ENCODE assay signal across 24 cellular contexts in genomic region chr3:189342811-189343210, GRCh38.
"Had no signal": no experiment of that assay in that cellular context is flagged by ENCODE, and none has a peak within 500 bp of the region (broad histone marks: within the 10 kb centered on the region; RNA-seq: fewer than 3 reads in every experiment).

No MANE protein-coding gene starts in this region.

- H3K9me3 ChIP-seq: adrenal gland, esophagus squamous epithelium, gastroesophageal sphincter, mucosa of descending colon, right lobe of liver, upper lobe of right lung had no signal

- DNase-seq: activated CD8-positive, alpha-beta memory T cell treated with anti-CD3 and anti-CD28 coated beads, Interleukin-2, amount 50 U/mL, for 4 hours; activated naive CD4-positive, alpha-beta T cell; activated T-cell treated with anti-CD3 and anti-CD28 coated beads, Interleukin-2, amount 50 U/mL, for 4 hours; adrenal gland; cerebellar nuclear complex; endodermal cell; esophagus squamous epithelium; head of caudate nucleus; hypothalamus; mucosa of descending colon; nucleus accumbens; right lobe of liver; stimulated activated CD4-positive, alpha-beta T cell treated with anti-CD3 and anti-CD28 coated beads, Interleukin-4, amount 100 ng/mL, for 1 hour; stimulated activated naive CD4-positive, alpha-beta T cell treated with Interleukin-2 at 50 U/mL for 16 hours; T-helper 9 cell; upper lobe of right lung had no signal

- H3K4me1 ChIP-seq: adrenal gland, gastroesophageal sphincter, parathyroid adenoma, right lobe of liver, upper lobe of right lung had no signal

- H3K36me3 ChIP-seq: adrenal gland, esophagus squamous epithelium, gastroesophageal sphincter, right lobe of liver, upper lobe of right lung had no signal

- FAIRE-seq: astrocyte had no signal

- H3K27me3 Mint-ChIP-seq: activated naive CD8-positive, alpha-beta T cell had no signal

- H3K27ac ChIP-seq: adrenal gland, coronary artery, esophagus squamous epithelium, gastroesophageal sphincter, parathyroid adenoma, right lobe of liver, upper lobe of right lung had no signal

- H3K27ac Mint-ChIP-seq: activated naive CD8-positive, alpha-beta T cell; activated T-helper 2 cell treated with anti-CD3 and anti-CD28 coated beads, Interferon-gamma antibody, Interleukin-2, Interleukin-4, amounts not matched to agents 10 μg/mL and 5 μg/mL and 100 μg/mL, durations not matched to agents 14 hours and 24 hours and 36 hours; endodermal cell; memory B cell; WTC11 had no signal

- H3K79me2 ChIP-seq: parathyroid adenoma had no signal

- H3K9me3 Mint-ChIP-seq: activated T-cell treated with anti-CD3 and anti-CD28 coated beads, Interleukin-2, amount 50 U/mL, for 4 hours; endodermal cell; memory B cell; WTC11 had no signal

- H3K36me3 Mint-ChIP-seq: activated naive CD8-positive, alpha-beta T cell; memory B cell; WTC11 had no signal

- H3K4me3 ChIP-seq: adrenal gland, coronary artery, esophagus squamous epithelium, gastroesophageal sphincter, mucosa of descending colon, right lobe of liver, upper lobe of right lung had no signal

- H3K4me3 Mint-ChIP-seq: activated naive CD8-positive, alpha-beta T cell; activated T-cell treated with anti-CD3 and anti-CD28 coated beads, Interleukin-2, amount 50 U/mL, for 4 hours; endodermal cell; memory B cell; WTC11 had no signal

- H3K9ac ChIP-seq: parathyroid adenoma had no signal

- H2AFZ ChIP-seq: parathyroid adenoma had no signal

- ATAC-seq: activated T-cell treated with anti-CD3 and anti-CD28 coated beads, Interleukin-2, amount 50 U/mL, for 4 hours; gastroesophageal sphincter; mucosa of descending colon; right lobe of liver; upper lobe of right lung; WTC11 had no signal

- H3K27me3 ChIP-seq: adrenal gland, esophagus squamous epithelium, gastroesophageal sphincter, right lobe of liver, upper lobe of right lung had no signal

- H3K4me1 Mint-ChIP-seq: memory B cell, WTC11 had no signal
